ENCODE assay signal across 18 cellular contexts in the genomic region with DNA sequence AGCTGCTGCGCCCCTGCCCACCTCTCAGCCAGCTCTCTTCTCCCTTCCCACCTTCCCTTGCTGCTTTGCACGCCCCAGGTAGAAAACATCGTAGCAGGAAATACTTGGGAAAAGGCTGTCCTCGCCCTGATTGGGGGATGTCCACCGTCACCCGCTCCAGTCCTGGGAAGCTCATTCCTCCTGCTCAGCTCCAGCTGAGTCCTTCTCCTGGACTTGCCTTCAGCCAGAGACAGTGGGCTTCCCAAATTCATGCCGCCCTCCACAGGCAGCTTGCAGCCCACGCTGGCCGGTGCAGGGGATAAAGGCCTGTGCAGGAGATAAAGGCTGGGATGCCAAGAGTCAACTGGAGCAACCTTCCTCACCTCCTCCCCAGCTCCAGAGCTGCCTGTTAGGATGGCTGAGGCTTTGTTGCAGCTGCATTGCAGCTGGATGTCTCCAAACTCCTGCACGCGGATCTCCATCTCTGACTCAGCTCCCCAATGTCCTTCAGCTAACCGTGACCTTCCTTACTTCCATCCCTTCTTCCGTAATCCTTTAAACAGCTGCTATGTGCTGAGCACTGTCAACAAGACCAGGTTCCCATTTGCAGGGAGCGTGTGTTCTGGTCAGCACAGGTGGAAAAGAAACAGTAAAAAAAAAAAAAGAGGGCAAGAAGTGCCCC.
DNase-seq lines count a peak whose midpoint lies in the region; ATAC-seq, FAIRE-seq and TF ChIP-seq lines count a peak whose summit lies in the region.
"Had no signal": no experiment of that assay in that cellular context is flagged by ENCODE, and none has a peak within 500 bp of the region (broad histone marks: within the 10 kb centered on the region; RNA-seq: fewer than 3 reads in every experiment).

No MANE protein-coding gene starts in this region.

- H3K27me3 ChIP-seq in neural cell (ENCODE audit: insufficient read depth, low read depth, low read length), result no peaks in the 10 kb centered on the region
- H3K27me3 ChIP-seq in HAP-1 (ENCODE audit: low read depth), result peaks cover 3% of the 10 kb centered on the region; the same call in 1 of the 2 replicates
- H3K27me3 ChIP-seq: uterus had no signal

- peak overlapping the region; percentile 61 for H3K9ac ChIP-seq in neural cell (ENCODE audit: low read length)

- H3K4me1 ChIP-seq in HAP-1, result no peaks in the 10 kb centered on the region
- H3K4me1 ChIP-seq: suprapubic skin, uterus had no signal

- TF ChIP-seq EP300 in neural cell (conservative IDR thresholded peaks at IDR 0.05; ENCODE audit: poor library complexity, severe bottlenecking), result no peak

- no peak overlapping the region for H2AFZ ChIP-seq in neural cell (ENCODE audit: low read depth, low read length)

- no peaks in the 10 kb centered on the region for H4K20me1 ChIP-seq in neural cell (ENCODE audit: insufficient read depth)

- H3K9me3 Mint-ChIP-seq in activated T-cell treated with anti-CD3 and anti-CD28 coated beads, Interleukin-2, amount 50 U/mL, for 72 hours, result no peaks in the 10 kb centered on the region
- H3K9me3 Mint-ChIP-seq: CD4-positive, CD25-positive, alpha-beta regulatory T cell; neural crest cell; stimulated activated memory B cell treated with anti-CD40 and anti-IgM and Interleukin-4, amounts not matched to agents 10 μg/mL and 1 μg/mL and 100 μg/mL, for 72 hours had no signal

- DNase-seq in DMS79 (lab: John Stamatoyannopoulos, UW) (peak; percentile 66), NCI-H1092 treated with DMSO at 0.1 percent for 48 hours (lab: John Stamatoyannopoulos, UW) (peak; percentile 75), cerebellar cortex (ENCODE audit: low spot score) (peak; percentile 30), DMS 273 treated with DMSO at 0.1 percent for 48 hours (lab: John Stamatoyannopoulos, UW) (no peak), GM12892 (ENCODE audit: insufficient read length) (no peak), HAP-1 (ENCODE audit: low spot score in 2 of 2) (no peak)
- DNase-seq in activated T-cell treated with anti-CD3 and anti-CD28 coated beads, Interleukin-2, amount 50 U/mL, for 72 hours, result no peak
- DNase-seq: activated gamma-delta T cell treated with Interleukin-2 at 50 U/mL for 16 hours; CD4-positive, CD25-positive, alpha-beta regulatory T cell; NCI-H510A; small intestine; uterus had no signal

- H3K9me2 ChIP-seq in neural cell (ENCODE audit: insufficient read depth, low read length), result no peaks in the 10 kb centered on the region

- H3K79me2 ChIP-seq in neural cell (replicated peaks; ENCODE audit: insufficient read depth, low read length), result no peaks in the 10 kb centered on the region

- H3K4me3 Mint-ChIP-seq in activated T-cell treated with anti-CD3 and anti-CD28 coated beads, Interleukin-2, amount 50 U/mL, for 72 hours, result no peak overlapping the region
- H3K4me3 Mint-ChIP-seq: CD4-positive, CD25-positive, alpha-beta regulatory T cell; neural crest cell; stimulated activated memory B cell treated with anti-CD40 and anti-IgM and Interleukin-4, amounts not matched to agents 10 μg/mL and 1 μg/mL and 100 μg/mL, for 72 hours had no signal

- in situ Hi-C loops in HAP-1 (cut with MboI; ENCODE audit: low sequenced_read_pairs), result no loop called here

- no peaks in the 10 kb centered on the region for H3K36me3 Mint-ChIP-seq in activated T-cell treated with anti-CD3 and anti-CD28 coated beads, Interleukin-2, amount 50 U/mL, for 72 hours (ENCODE audit: insufficient read depth in 2 of 2)
- H3K36me3 Mint-ChIP-seq: CD4-positive, CD25-positive, alpha-beta regulatory T cell; stimulated activated memory B cell treated with anti-CD40 and anti-IgM and Interleukin-4, amounts not matched to agents 10 μg/mL and 1 μg/mL and 100 μg/mL, for 72 hours had no signal

- H3K36me3 ChIP-seq in neural cell (ENCODE audit: insufficient read depth, low read length) (no peaks in the 10 kb centered on the region), HAP-1 (replicated peaks) (no peaks in the 10 kb centered on the region)
- H3K36me3 ChIP-seq: heart right ventricle, suprapubic skin, uterus had no signal

- peaks cover 2% of the 10 kb centered on the region for H3F3A ChIP-seq in neural cell (ENCODE audit: insufficient read depth, low read length, poor library complexity, severe bottlenecking)

- H3K27me3 Mint-ChIP-seq in activated T-cell treated with anti-CD3 and anti-CD28 coated beads, Interleukin-2, amount 50 U/mL, for 72 hours (ENCODE audit: low read depth), result peaks cover 17% of the 10 kb centered on the region

- peak overlapping the region; percentile 51 for H3K4me3 ChIP-seq in neural cell (ENCODE audit: low read length)
- H3K4me3 ChIP-seq in HAP-1, result no peak overlapping the region
- H3K4me3 ChIP-seq: heart right ventricle, SK-N-MC, suprapubic skin, uterus had no signal

- peaks cover 9% of the 10 kb centered on the region for H3K4me1 Mint-ChIP-seq in activated T-cell treated with anti-CD3 and anti-CD28 coated beads, Interleukin-2, amount 50 U/mL, for 72 hours (ENCODE audit: low read depth)
- H3K4me1 Mint-ChIP-seq: CD4-positive, CD25-positive, alpha-beta regulatory T cell had no signal

- no peak for FAIRE-seq in GM12892 (lab: Jason Lieb, UNC)
- FAIRE-seq: small intestine had no signal

- ATAC-seq in activated T-cell treated with anti-CD3 and anti-CD28 coated beads, Interleukin-2, amount 50 U/mL, for 72 hours (replicated peaks in 1 of 2), result no peak
- ATAC-seq: stimulated activated memory B cell treated with anti-CD40 and anti-IgM and Interleukin-4, amounts not matched to agents 10 μg/mL and 1 μg/mL and 100 μg/mL, for 72 hours had no signal

- H3K9me3 ChIP-seq in neural cell (ENCODE audit: low read length) (no peaks in the 10 kb centered on the region), HAP-1 (no peaks in the 10 kb centered on the region)
- H3K9me3 ChIP-seq: heart right ventricle, suprapubic skin, uterus had no signal

- TF ChIP-seq CTCF in neural cell (IDR thresholded peaks at IDR 0.05; ENCODE audit: poor library complexity, severe bottlenecking), result no peak

- TF ChIP-seq RAD21 in neural cell (conservative IDR thresholded peaks at IDR 0.05), result no peak

- H3K27ac Mint-ChIP-seq in activated T-cell treated with anti-CD3 and anti-CD28 coated beads, Interleukin-2, amount 50 U/mL, for 72 hours, result no peak overlapping the region
- H3K27ac Mint-ChIP-seq: CD4-positive, CD25-positive, alpha-beta regulatory T cell; stimulated activated memory B cell treated with anti-CD40 and anti-IgM and Interleukin-4, amounts not matched to agents 10 μg/mL and 1 μg/mL and 100 μg/mL, for 72 hours had no signal

- H3K27ac ChIP-seq in neural cell (ENCODE audit: low read length), result peak overlapping the region; percentile 91
- H3K27ac ChIP-seq: heart right ventricle, SK-N-MC, suprapubic skin, uterus had no signal

- no peak for TF ChIP-seq POLR2A in GM12892 (IDR thresholded peaks at IDR 0.05; ENCODE audit: low read depth, low read length)

- H3K4me2 ChIP-seq in neural cell (ENCODE audit: low read length), result peak overlapping the region; percentile 43

TF ChIP-seq in neural cell, 6 proteins besides CTCF, POLR2A, EP300 and RAD21:
- TF ChIP-seq REST (IDR thresholded peaks at IDR 0.05; ENCODE audit: borderline replicate concordance), result no peak
- no peak for TF ChIP-seq POLR2AphosphoS5 (IDR thresholded peaks at IDR 0.05)
- no peak for TF ChIP-seq EZH2 (IDR thresholded peaks at IDR 0.05; ENCODE audit: borderline replicate concordance, insufficient read depth, low read length, poor library complexity, severe bottlenecking)

Comparison
In these comparisons a context has a peak if more than half of its experiments do, and no peak if none do; other contexts are left out.
1. DNase-seq: peak in DMS79 (single experiment), NCI-H1092 treated with DMSO at 0.1 percent for 48 hours (single experiment) and cerebellar cortex (single experiment); none in activated T-cell treated with anti-CD3 and anti-CD28 coated beads, Interleukin-2, amount 50 U/mL, for 72 hours (0 of 2), DMS 273 treated with DMSO at 0.1 percent for 48 hours (single experiment), GM12892 (single experiment) and HAP-1 (0 of 2).